9 cellular contexts compared by ENCODE assay signal in the genomic region with DNA sequence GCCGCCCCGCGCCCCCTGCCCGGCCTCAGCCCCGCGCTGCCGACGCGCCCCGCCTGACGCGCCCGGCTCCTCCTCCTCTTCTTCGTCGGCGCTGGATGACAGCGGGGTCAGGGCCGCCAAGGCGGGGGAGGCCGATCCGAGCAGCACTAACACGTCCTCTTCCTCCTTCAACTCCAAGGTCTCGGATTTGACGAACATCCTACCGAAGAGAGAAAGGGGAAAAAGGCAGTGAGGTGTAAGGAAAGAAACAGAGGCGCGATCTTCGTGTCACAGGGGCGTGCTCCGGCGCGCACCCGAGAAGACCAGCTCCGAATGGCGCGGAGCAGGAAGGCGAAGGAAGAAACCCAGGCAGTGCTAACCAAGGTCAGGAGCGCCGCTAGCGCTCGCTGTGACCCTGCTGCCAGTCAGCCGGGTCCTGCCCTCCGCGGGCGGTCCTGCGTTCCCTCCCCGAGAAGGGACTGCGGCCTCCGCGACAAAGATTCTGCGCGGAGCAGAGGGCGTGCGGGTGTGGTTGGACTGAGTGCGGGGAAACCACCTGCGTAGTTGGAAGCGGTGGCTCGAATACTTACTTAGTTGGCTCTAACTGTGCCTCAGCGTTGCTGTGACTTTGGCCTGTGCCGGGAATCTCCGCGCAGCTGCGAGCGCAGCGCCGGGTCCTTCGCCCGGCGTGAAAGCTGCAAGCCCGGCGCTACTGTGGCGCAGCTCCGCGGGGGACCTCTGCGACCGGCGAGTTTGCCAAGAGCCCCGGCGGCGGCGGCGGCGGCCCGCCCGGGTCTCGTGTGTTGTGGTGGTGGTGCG. TPM values are rescaled to one million over a fixed set of nuclear protein-coding genes. Genes with fewer than 3 reads are reported as not detected.
DNase-seq lines count a peak whose midpoint lies in the region; ATAC-seq and TF ChIP-seq lines count a peak whose summit lies in the region.
"Had no signal": no experiment of that assay in that cellular context is flagged by ENCODE, and none has a peak within 500 bp of the region (broad histone marks: within the 10 kb centered on the region; RNA-seq: fewer than 3 reads in every experiment).

No MANE protein-coding gene starts in this region.

- H3K4me1 ChIP-seq in BLaER1 treated with 17β-estradiol and CSF1 and Interleukin-3, amounts not matched to agents 10 nM and 100 nM = peaks cover 19 to 30% (median 26%) of the 10 kb centered on the region in 10 experiments

- peak overlapping the region in 4 of 11 experiments; percentile 8 to 52 (median 12); a peak in 5 of 22 replicates for H3K9ac ChIP-seq in BLaER1 treated with 17β-estradiol and CSF1 and Interleukin-3, amounts not matched to agents 10 nM and 100 nM

- H3K27me3 ChIP-seq in BLaER1 treated with 17β-estradiol and CSF1 and Interleukin-3, amounts not matched to agents 10 nM and 100 nM = peaks cover 100% of the 10 kb centered on the region in 11 experiments

- DNase-seq in NCI-H82 treated with DMSO at 0.1 percent for 48 hours (lab: John Stamatoyannopoulos, UW; ENCODE audit: unreplicated experiment) = peak; percentile 28
- no peak for DNase-seq in astrocyte of the spinal cord (ENCODE audit: low read depth, low spot score)
- DNase-seq in immature natural killer cell = peak in 2 of 3 donors; percentile 6 to 9
- peak; percentile 20 to 34 for DNase-seq in stimulated activated CD4-positive, alpha-beta T cell treated with anti-CD3 and anti-CD28 coated beads, Interleukin-4, amount 100 ng/mL, for 4 hours
- no peak for DNase-seq in HT-29 (ENCODE audit: low spot score)

- peak; percentile 43 for ATAC-seq in GM18867 (IDR thresholded peaks at IDR 0.05; ENCODE audit: unreplicated experiment)
- ATAC-seq in HG02943 (IDR thresholded peaks at IDR 0.05; ENCODE audit: low read depth, unreplicated experiment) = peak; percentile 32

- peaks cover 0 to 14% (median 2%) of the 10 kb centered on the region in 6 donors for H3K9me3 Mint-ChIP-seq in immature natural killer cell

- no peak overlapping the region for H3K27ac ChIP-seq in BLaER1 treated with 17β-estradiol and CSF1 and Interleukin-3, amounts not matched to agents 10 nM and 100 nM

- no peak for TF ChIP-seq CTCF in astrocyte of the spinal cord (IDR thresholded peaks at IDR 0.05; ENCODE audit: low read depth, low read length)

- H3K27me3 Mint-ChIP-seq in immature natural killer cell (ENCODE audit: low read depth in 3 of 3) = peaks cover 40 to 48% (median 46%) of the 10 kb centered on the region in 3 donors

- H3K27ac Mint-ChIP-seq in immature natural killer cell = peak overlapping the region in 1 of 6 donors; percentile 64

- peaks cover 22 to 45% (median 27%) of the 10 kb centered on the region in 11 experiments for H3K9me3 ChIP-seq in BLaER1 treated with 17β-estradiol and CSF1 and Interleukin-3, amounts not matched to agents 10 nM and 100 nM (replicated peaks in 1 of 11)

- H3K4me2 ChIP-seq in BLaER1 treated with 17β-estradiol and CSF1 and Interleukin-3, amounts not matched to agents 10 nM and 100 nM = peak overlapping the region; percentile 71 to 97 (median 94)

- peaks cover 33 to 58% of the 10 kb centered on the region in 2 donors for H3K4me1 Mint-ChIP-seq in immature natural killer cell

- H3K4me3 ChIP-seq in BLaER1 treated with 17β-estradiol and CSF1 and Interleukin-3, amounts not matched to agents 10 nM and 100 nM = peak overlapping the region; percentile 48 to 74 (median 61)
- H3K4me3 ChIP-seq in astrocyte of the spinal cord (ENCODE audit: low read depth, low read length) = peak overlapping the region; percentile 33

- H3K4me3 Mint-ChIP-seq in immature natural killer cell = peak overlapping the region; percentile 77 to 88 (median 78)

- peaks cover 0 to 77% (median 45%) of the 10 kb centered on the region in 11 experiments; a peak in 18 of 22 replicates for H4K20me1 ChIP-seq in BLaER1 treated with 17β-estradiol and CSF1 and Interleukin-3, amounts not matched to agents 10 nM and 100 nM

- no peaks in the 10 kb centered on the region for H3K36me3 Mint-ChIP-seq in immature natural killer cell

- H3K36me3 ChIP-seq in BLaER1 treated with 17β-estradiol and CSF1 and Interleukin-3, amounts not matched to agents 10 nM and 100 nM = no peaks in the 10 kb centered on the region

- in situ Hi-C loops in astrocyte of the spinal cord (cut with HindIII; ENCODE audit: low sequenced_read_pairs) = no loop called here

RNA-seq across cellular contexts. Expression of a gene that starts 0.5 kb away (rescaled TPM):
- not detected for polyA plus RNA-seq in immature natural killer cell
- total RNA-seq in HT-29 (2014; rRNA removed; shearing (Covaris generic)) = not detected in 2 replicates
- total RNA-seq: T-helper 1 cell treated with Interleukin-12 subunit alpha and Interleukin-12 subunit beta and Interleukin-4 antibody, amounts not matched to agents 30 ng/mL and 1 ng/mL, for 36 hours had no signal

Comparison
In these comparisons a context has a peak if more than half of its experiments do, and no peak if none do; other contexts are left out.
1. DNase-seq: peak in NCI-H82 treated with DMSO at 0.1 percent for 48 hours (single experiment), immature natural killer cell (2 of 3) and stimulated activated CD4-positive, alpha-beta T cell treated with anti-CD3 and anti-CD28 coated beads, Interleukin-4, amount 100 ng/mL, for 4 hours (2 of 2); none in astrocyte of the spinal cord (single experiment) and HT-29 (single experiment).